17 cellular contexts compared by ENCODE assay signal in genomic region chr13:55432814-55433213, GRCh38.
DNase-seq lines count a peak whose midpoint lies in the region; ATAC-seq and TF ChIP-seq lines count a peak whose summit lies in the region.
"Had no signal": no experiment of that assay in that cellular context is flagged by ENCODE, and none has a peak within 500 bp of the region (broad histone marks: within the 10 kb centered on the region; RNA-seq: fewer than 3 reads in every experiment).

No MANE protein-coding gene starts in this region.

- H3K27me3 ChIP-seq in hepatocyte, result no peaks in the 10 kb centered on the region

- no peak for ATAC-seq in HG02840 (IDR thresholded peaks at IDR 0.05; ENCODE audit: low FRiP score, unreplicated experiment)

- H3K4me3 ChIP-seq in epithelial cell of esophagus (ENCODE audit: low read length), result no peak overlapping the region
- no peak overlapping the region for H3K4me3 ChIP-seq in hepatocyte

- H3K27ac ChIP-seq in hepatocyte, result no peak overlapping the region
- H3K27ac ChIP-seq: C4-2B had no signal

- 87% methylated on average over 4 of the region's 4 CpGs for WGBS in hepatocyte (ENCODE audit: low lambda C conversion rate, missing lambda C conversion rate)

- no peak overlapping the region for H3K4me2 ChIP-seq in hepatocyte

- no peaks in the 10 kb centered on the region for H3K79me2 ChIP-seq in hepatocyte

- no peaks in the 10 kb centered on the region for H3K9me2 ChIP-seq in hepatocyte (replicated peaks; ENCODE audit: insufficient read depth)

- H2AFZ ChIP-seq in hepatocyte, result no peak overlapping the region

- no peaks in the 10 kb centered on the region for H3K9me3 ChIP-seq in hepatocyte (ENCODE audit: low read depth)
- H3K9me3 ChIP-seq: Caco-2 had no signal

- TF ChIP-seq CTCF in epithelial cell of esophagus (IDR thresholded peaks at IDR 0.05; ENCODE audit: insufficient read depth, low read depth, low read length, missing control alignments) (no peak), hepatocyte (IDR thresholded peaks at IDR 0.05; ENCODE audit: poor library complexity) (no peak)

- H3K4me1 ChIP-seq in hepatocyte (ENCODE audit: insufficient read depth), result no peaks in the 10 kb centered on the region
- H3K4me1 ChIP-seq: Caco-2 had no signal

- H3K36me3 ChIP-seq in hepatocyte (replicated peaks; ENCODE audit: insufficient read depth, low read depth), result no peaks in the 10 kb centered on the region

- H4K20me1 ChIP-seq in hepatocyte (ENCODE audit: insufficient read depth, poor library complexity, severe bottlenecking), result no peaks in the 10 kb centered on the region

- peak; percentile 1 for DNase-seq in ACHN
- peak; percentile 51 for DNase-seq in HT1080 (ENCODE audit: low read depth)
- peak; percentile 39 for DNase-seq in RPMI7951 (ENCODE audit: low read depth)
- peak; percentile 10 for DNase-seq in epithelial cell of esophagus (ENCODE audit: low read depth)
- DNase-seq in NCI-H128 (lab: John Stamatoyannopoulos, UW; ENCODE audit: unreplicated experiment), result no peak
- DNase-seq in SKM-1 (lab: John Stamatoyannopoulos, UW; ENCODE audit: unreplicated experiment), result no peak
- no peak for DNase-seq in hepatocyte (ENCODE audit: low spot score)
- DNase-seq: AML-193; Caco-2; CD4-positive, alpha-beta T cell; DMS153; DMS79; GF-D8; H9; KG1 had no signal

- in situ Hi-C loops in ACHN (cut with HindIII; ENCODE audit: low pct_ligation_motif_present, low pct_unique_long_range_greater_than_20kb, low sequenced_read_pairs), result no loop called here

Comparison
In these comparisons a context has a peak if more than half of its experiments do, and no peak if none do; other contexts are left out.
1. DNase-seq: peak in ACHN (single experiment), HT1080 (single experiment), RPMI7951 (single experiment) and epithelial cell of esophagus (single experiment); none in NCI-H128 (single experiment), SKM-1 (single experiment) and hepatocyte (single experiment).